8 cellular contexts compared by ENCODE assay signal in the genomic region with DNA sequence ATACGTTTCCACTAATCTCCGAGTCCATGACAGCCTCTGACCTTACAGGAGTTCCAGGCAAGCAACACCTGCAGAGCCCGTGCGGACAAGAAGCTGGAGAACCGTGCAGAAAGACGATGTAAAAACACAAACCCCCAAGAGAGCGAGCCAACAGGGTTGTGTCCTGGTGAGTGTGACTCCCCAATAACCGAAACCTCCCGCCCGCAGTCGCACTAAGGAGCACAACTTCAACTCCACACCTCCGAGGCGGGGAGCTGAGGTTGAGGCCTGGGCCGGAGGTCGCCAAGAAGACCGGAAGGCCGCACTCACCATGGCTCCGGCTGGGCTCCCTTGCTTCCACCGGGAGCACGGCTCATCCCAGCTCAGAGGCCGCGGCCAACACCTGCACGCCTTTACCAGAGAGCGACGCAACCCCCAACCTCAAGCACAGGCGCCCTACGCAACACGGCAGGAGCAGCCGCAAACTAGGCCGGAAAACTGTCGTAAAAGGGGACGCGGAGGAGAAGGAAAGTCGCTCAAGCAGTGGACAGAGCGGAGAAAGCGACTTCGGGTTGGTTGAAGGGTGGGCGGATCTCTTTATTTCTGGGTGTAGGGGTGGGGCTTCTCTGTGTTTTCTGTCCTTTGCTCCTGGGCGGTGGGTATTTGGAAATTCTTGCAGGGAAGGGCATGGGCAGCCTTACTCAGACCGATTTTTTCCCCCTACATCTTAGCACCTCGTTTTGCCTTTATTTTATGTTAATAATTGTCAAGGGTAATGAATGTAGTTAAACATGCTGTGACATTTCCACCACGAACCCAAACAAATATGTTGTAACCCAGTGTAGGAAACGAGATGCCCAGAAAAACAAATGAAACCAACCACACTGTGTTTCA. TPM values are rescaled to one million over a fixed set of nuclear protein-coding genes. Genes with fewer than 3 reads are reported as not detected.
DNase-seq lines count a peak whose midpoint lies in the region; ATAC-seq and TF ChIP-seq lines count a peak whose summit lies in the region.

Gene DNAJC19, minus strand, starts transcription at position 446 of the 873 bp plus-strand sequence. Its CDS starts 134 bp downstream, at position 312.

- intact Hi-C loops in activated T-helper 2 cell treated with anti-CD3 and anti-CD28 coated beads, Interferon-gamma antibody, Interleukin-2, Interleukin-4, amounts not matched to agents 10 μg/mL and 5 μg/mL and 100 μg/mL, durations not matched to agents 14 hours and 24 hours and 36 hours (cut with micrococcal nuclease): loop anchor here (1.0 kb wide), 2 partner anchors 77 to 387 kb away; partner anchors contain the start of genes FXR1 and TTC14

- peak; percentile 97 for ATAC-seq in RWPE2 (ENCODE audit: low read depth)
- peak; percentile 95 for ATAC-seq in naive thymus-derived CD8-positive, alpha-beta T cell

- peaks cover 24% of the 10 kb centered on the region for H3K36me3 Mint-ChIP-seq in activated T-helper 2 cell treated with anti-CD3 and anti-CD28 coated beads, Interferon-gamma antibody, Interleukin-2, Interleukin-4, amounts not matched to agents 10 μg/mL and 5 μg/mL and 100 μg/mL, durations not matched to agents 14 hours and 24 hours and 36 hours (ENCODE audit: low read depth)
- H3K36me3 Mint-ChIP-seq in naive thymus-derived CD8-positive, alpha-beta T cell: peaks cover 0 to 29% (median 3%) of the 10 kb centered on the region in 3 donors

- peaks cover 9% of the 10 kb centered on the region for H3K27me3 Mint-ChIP-seq in activated T-helper 2 cell treated with anti-CD3 and anti-CD28 coated beads, Interferon-gamma antibody, Interleukin-2, Interleukin-4, amounts not matched to agents 10 μg/mL and 5 μg/mL and 100 μg/mL, durations not matched to agents 14 hours and 24 hours and 36 hours (ENCODE audit: low read depth)
- H3K27me3 Mint-ChIP-seq in naive thymus-derived CD8-positive, alpha-beta T cell: peaks cover 0 to 9% (median 2%) of the 10 kb centered on the region in 5 donors

- peak within 1 kb of the TSS; percentile 96 for H3K27ac Mint-ChIP-seq in activated T-helper 2 cell treated with anti-CD3 and anti-CD28 coated beads, Interferon-gamma antibody, Interleukin-2, Interleukin-4, amounts not matched to agents 10 μg/mL and 5 μg/mL and 100 μg/mL, durations not matched to agents 14 hours and 24 hours and 36 hours
- peak within 1 kb of the TSS; percentile 93 to 99 (median 98) for H3K27ac Mint-ChIP-seq in naive thymus-derived CD8-positive, alpha-beta T cell

- POLR2A ChIA-PET in naive thymus-derived CD8-positive, alpha-beta T cell (lab: Charles Lee): interaction anchor here (0.6 to 1.6 kb wide), 8 partner anchors 9 to 1647 kb away, joined by 3 to 23 read pairs (median 6); partner anchors contain the start of genes FXR1 and TTC14

- H3K9me3 ChIP-seq in RWPE2 (ENCODE audit: severe bottlenecking): no peaks in the 10 kb centered on the region

- H3K9me3 Mint-ChIP-seq in activated T-helper 2 cell treated with anti-CD3 and anti-CD28 coated beads, Interferon-gamma antibody, Interleukin-2, Interleukin-4, amounts not matched to agents 10 μg/mL and 5 μg/mL and 100 μg/mL, durations not matched to agents 14 hours and 24 hours and 36 hours: no peaks in the 10 kb centered on the region
- H3K9me3 Mint-ChIP-seq in naive thymus-derived CD8-positive, alpha-beta T cell: no peaks in the 10 kb centered on the region

- peak within 1 kb of the TSS; percentile 100 for H3K4me3 Mint-ChIP-seq in activated T-helper 2 cell treated with anti-CD3 and anti-CD28 coated beads, Interferon-gamma antibody, Interleukin-2, Interleukin-4, amounts not matched to agents 10 μg/mL and 5 μg/mL and 100 μg/mL, durations not matched to agents 14 hours and 24 hours and 36 hours (ENCODE audit: low read depth)
- H3K4me3 Mint-ChIP-seq in naive thymus-derived CD8-positive, alpha-beta T cell: peak within 1 kb of the TSS; percentile 92 to 99 (median 98)

- TF ChIP-seq CTCF in RWPE2 (IDR thresholded peaks at IDR 0.05; ENCODE audit: poor library complexity, severe bottlenecking): no peak
- no peak for TF ChIP-seq CTCF in fibroblast of mammary gland (conservative IDR thresholded peaks at IDR 0.05; ENCODE audit: control insufficient read depth, insufficient read depth, low read depth, low read length)

- no peaks in the 10 kb centered on the region for H3K27me3 ChIP-seq in RWPE2 (ENCODE audit: insufficient read depth, poor library complexity, severe bottlenecking)

- peaks cover 14% of the 10 kb centered on the region for H3K4me1 Mint-ChIP-seq in activated T-helper 2 cell treated with anti-CD3 and anti-CD28 coated beads, Interferon-gamma antibody, Interleukin-2, Interleukin-4, amounts not matched to agents 10 μg/mL and 5 μg/mL and 100 μg/mL, durations not matched to agents 14 hours and 24 hours and 36 hours (ENCODE audit: low read depth)
- H3K4me1 Mint-ChIP-seq in naive thymus-derived CD8-positive, alpha-beta T cell: peaks cover 7 to 43% (median 33%) of the 10 kb centered on the region in 4 donors

- DNase-seq in EH (ENCODE audit: low read depth) (peak; percentile 95), H4 (ENCODE audit: low spot score) (peak; percentile 98), LoVo (ENCODE audit: low spot score) (peak; percentile 94), RWPE2 (ENCODE audit: low spot score) (peak; percentile 93), fibroblast of mammary gland (ENCODE audit: low read depth) (peak; percentile 97)
- peak; percentile 88 for DNase-seq in activated T-helper 2 cell treated with anti-CD3 and anti-CD28 coated beads, Interferon-gamma antibody, Interleukin-2, Interleukin-4, amounts not matched to agents 10 μg/mL and 5 μg/mL and 100 μg/mL, durations not matched to agents 14 hours and 24 hours and 36 hours (ENCODE audit: low spot score)
- peak; percentile 74 to 96 (median 91) for DNase-seq in naive thymus-derived CD8-positive, alpha-beta T cell
- peak; percentile 80 to 93 (median 91) for DNase-seq in stimulated activated naive CD4-positive, alpha-beta T cell (lab: John Stamatoyannopoulos, UW)

- H3K4me1 ChIP-seq in RWPE2 (ENCODE audit: insufficient read depth, poor library complexity, severe bottlenecking): peaks cover 6% of the 10 kb centered on the region

- H3K36me3 ChIP-seq in RWPE2 (ENCODE audit: low read depth): peaks cover 32% of the 10 kb centered on the region

- peak within 1 kb of the TSS; percentile 38 for H3K27ac ChIP-seq in RWPE2 (ENCODE audit: poor library complexity, severe bottlenecking)

- H3K4me3 ChIP-seq in RWPE2 (ENCODE audit: severe bottlenecking): peak within 1 kb of the TSS; percentile 60
- peak within 1 kb of the TSS; percentile 63 for H3K4me3 ChIP-seq in fibroblast of mammary gland (ENCODE audit: control insufficient read depth, low read depth, low read length)

RNA-seq across cellular contexts. Expression of gene DNAJC19, which starts in this region (rescaled TPM):
- total RNA-seq in H4 (2014; rRNA removed; shearing (Covaris generic)): 44.3 and 48.0 TPM in 2 replicates
- total RNA-seq in activated T-helper 2 cell treated with anti-CD3 and anti-CD28 coated beads, Interferon-gamma antibody, Interleukin-2, Interleukin-4, amounts not matched to agents 10 μg/mL and 5 μg/mL and 100 μg/mL, durations not matched to agents 14 hours and 24 hours and 36 hours: 48.5 and 62.2 TPM in 2 replicates
- 10 to 100 TPM; 61.2 to 68.0 TPM for total RNA-seq in naive thymus-derived CD8-positive, alpha-beta T cell
- polyA plus RNA-seq in naive thymus-derived CD8-positive, alpha-beta T cell: 100 to 1,000 TPM in 2 of 3 donors, 10 to 100 TPM in 1; 89.0 to 117 (median 106) TPM

Comparison
In these comparisons a context has a peak if more than half of its experiments do, and no peak if none do; other contexts are left out.
1. Peak in every context shown above with its lines: DNase-seq, ATAC-seq, H3K4me3 ChIP-seq and H3K27ac ChIP-seq.